27 cellular contexts compared by ENCODE assay signal in the genomic region with DNA sequence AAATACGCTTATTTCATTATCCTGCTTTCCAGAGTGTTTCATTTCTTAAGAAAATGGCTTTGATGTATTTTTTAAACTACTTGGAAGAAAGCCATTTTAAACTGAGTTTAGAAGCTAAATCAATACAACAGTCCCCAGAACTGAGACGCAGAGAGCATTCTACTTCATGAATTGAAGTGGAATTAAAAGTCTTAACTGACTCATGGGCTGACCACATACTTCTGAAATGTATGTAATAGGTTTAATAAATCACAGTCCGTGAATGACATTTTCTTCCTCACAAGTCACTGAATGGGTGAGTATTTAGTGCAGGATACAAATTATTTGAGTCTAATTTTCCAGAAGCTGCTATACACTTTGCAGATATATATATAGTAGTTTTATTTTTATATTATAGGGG. TPM values are rescaled to one million over a fixed set of nuclear protein-coding genes. Genes with fewer than 3 reads are reported as not detected.
DNase-seq lines count a peak whose midpoint lies in the region; ATAC-seq and TF ChIP-seq lines count a peak whose summit lies in the region.
"Had no signal": no experiment of that assay in that cellular context is flagged by ENCODE, and none has a peak within 500 bp of the region (broad histone marks: within the 10 kb centered on the region; RNA-seq: fewer than 3 reads in every experiment).

No MANE protein-coding gene starts in this region.

- no peaks in the 10 kb centered on the region for H3K27me3 Mint-ChIP-seq in MCF 10A (ENCODE audit: insufficient read depth, unreplicated experiment)
- no peaks in the 10 kb centered on the region for H3K27me3 Mint-ChIP-seq in activated CD4-positive, alpha-beta memory T cell treated with anti-CD3 and anti-CD28 coated beads, Interleukin-2, amount 10 ng/mL, durations not matched to agents 7 days and 5 days
- no peaks in the 10 kb centered on the region for H3K27me3 Mint-ChIP-seq in activated T-cell treated with anti-CD3 and anti-CD28 coated beads, Interleukin-2, amount 50 U/mL, for 72 hours (ENCODE audit: low read depth)
- H3K27me3 Mint-ChIP-seq: activated CD8-positive, alpha-beta T cell treated with anti-CD3 and anti-CD28 coated beads for 36 hours; progenitor cell of endocrine pancreas had no signal

- no peak for TF ChIP-seq CTCF in MCF 10A (IDR thresholded peaks at IDR 0.05; ENCODE audit: unreplicated experiment)
- no peak for TF ChIP-seq CTCF in breast epithelium (IDR thresholded peaks at IDR 0.05)
- no peak for TF ChIP-seq CTCF in fibroblast of the aortic adventitia (IDR thresholded peaks at IDR 0.05; ENCODE audit: insufficient read depth, low read length)

- peaks cover 16% of the 10 kb centered on the region for H3K9me3 Mint-ChIP-seq in MCF 10A (ENCODE audit: unreplicated experiment)
- H3K9me3 Mint-ChIP-seq in activated CD4-positive, alpha-beta memory T cell treated with anti-CD3 and anti-CD28 coated beads, Interleukin-2, amount 10 ng/mL, durations not matched to agents 7 days and 5 days = no peaks in the 10 kb centered on the region
- H3K9me3 Mint-ChIP-seq in activated T-cell treated with anti-CD3 and anti-CD28 coated beads, Interleukin-2, amount 50 U/mL, for 72 hours = peaks cover 5 to 10% of the 10 kb centered on the region in 2 donors
- H3K9me3 Mint-ChIP-seq: activated CD8-positive, alpha-beta T cell treated with anti-CD3 and anti-CD28 coated beads for 36 hours; nephron progenitor cell had no signal

- no peak overlapping the region for H3K4me3 Mint-ChIP-seq in MCF 10A (ENCODE audit: unreplicated experiment)
- H3K4me3 Mint-ChIP-seq in activated CD4-positive, alpha-beta memory T cell treated with anti-CD3 and anti-CD28 coated beads, Interleukin-2, amount 10 ng/mL, durations not matched to agents 7 days and 5 days = no peak overlapping the region
- no peak overlapping the region for H3K4me3 Mint-ChIP-seq in activated T-cell treated with anti-CD3 and anti-CD28 coated beads, Interleukin-2, amount 50 U/mL, for 72 hours
- H3K4me3 Mint-ChIP-seq: activated CD8-positive, alpha-beta T cell treated with anti-CD3 and anti-CD28 coated beads for 36 hours; activated T-cell treated with anti-CD3 and anti-CD28 coated beads, Interleukin-2, amount 50 U/mL, for 4 hours; nephron progenitor cell; WTC11 had no signal

- H3K36me3 Mint-ChIP-seq in MCF 10A (ENCODE audit: insufficient read depth, unreplicated experiment) = no peaks in the 10 kb centered on the region
- no peaks in the 10 kb centered on the region for H3K36me3 Mint-ChIP-seq in activated CD4-positive, alpha-beta memory T cell treated with anti-CD3 and anti-CD28 coated beads, Interleukin-2, amount 10 ng/mL, durations not matched to agents 7 days and 5 days (ENCODE audit: low read depth)
- H3K36me3 Mint-ChIP-seq in activated T-cell treated with anti-CD3 and anti-CD28 coated beads, Interleukin-2, amount 50 U/mL, for 72 hours (ENCODE audit: insufficient read depth in 2 of 2) = no peaks in the 10 kb centered on the region
- H3K36me3 Mint-ChIP-seq: activated naive CD4-positive, alpha-beta T cell treated with anti-CD3 and anti-CD28 coated beads, Interleukin-2, amount 50 U/mL, for 72 hours; WTC11 had no signal

- peak overlapping the region; percentile 17 for H3K27ac Mint-ChIP-seq in MCF 10A (ENCODE audit: low read depth, unreplicated experiment)
- H3K27ac Mint-ChIP-seq in activated CD4-positive, alpha-beta memory T cell treated with anti-CD3 and anti-CD28 coated beads, Interleukin-2, amount 10 ng/mL, durations not matched to agents 7 days and 5 days = no peak overlapping the region
- no peak overlapping the region for H3K27ac Mint-ChIP-seq in activated T-cell treated with anti-CD3 and anti-CD28 coated beads, Interleukin-2, amount 50 U/mL, for 72 hours
- H3K27ac Mint-ChIP-seq: activated CD8-positive, alpha-beta T cell treated with anti-CD3 and anti-CD28 coated beads for 36 hours; activated naive CD4-positive, alpha-beta T cell treated with anti-CD3 and anti-CD28 coated beads, Interleukin-2, amount 50 U/mL, for 72 hours; nephron progenitor cell; progenitor cell of endocrine pancreas; WTC11 had no signal

- BruUV-seq in MCF 10A (replicated peaks; lab: Mats Ljungman, UMichigan) = TSS peak; percentile 30

- no peaks in the 10 kb centered on the region for H3K36me3 ChIP-seq in breast epithelium
- H3K36me3 ChIP-seq: cardiac muscle cell, spleen had no signal

- TF ChIP-seq POLR2A in breast epithelium (IDR thresholded peaks at IDR 0.05) = no peak

- H3K4me1 ChIP-seq in breast epithelium = no peaks in the 10 kb centered on the region
- H3K4me1 ChIP-seq: spleen had no signal

- no peaks in the 10 kb centered on the region for H3K27me3 ChIP-seq in breast epithelium
- H3K27me3 ChIP-seq: cardiac muscle cell, dorsolateral prefrontal cortex, spleen had no signal

- peaks cover 5% of the 10 kb centered on the region for H3K4me1 Mint-ChIP-seq in MCF 10A (ENCODE audit: insufficient read depth, unreplicated experiment)
- peaks cover 11% of the 10 kb centered on the region for H3K4me1 Mint-ChIP-seq in activated CD4-positive, alpha-beta memory T cell treated with anti-CD3 and anti-CD28 coated beads, Interleukin-2, amount 10 ng/mL, durations not matched to agents 7 days and 5 days
- peaks cover 19% of the 10 kb centered on the region for H3K4me1 Mint-ChIP-seq in activated T-cell treated with anti-CD3 and anti-CD28 coated beads, Interleukin-2, amount 50 U/mL, for 72 hours (ENCODE audit: low read depth)
- H3K4me1 Mint-ChIP-seq: nephron progenitor cell, WTC11 had no signal

- CTCF ChIA-PET in MCF 10A (lab: Yijun Ruan, JAX) = no interaction called here
- CTCF ChIA-PET in activated CD4-positive, alpha-beta memory T cell treated with anti-CD3 and anti-CD28 coated beads, Interleukin-2, amount 10 ng/mL, durations not matched to agents 7 days and 5 days (lab: Charles Lee) = no interaction called here

- H3K9me3 ChIP-seq in breast epithelium = no peaks in the 10 kb centered on the region
- H3K9me3 ChIP-seq: spleen had no signal

- H3K27ac ChIP-seq in breast epithelium = no peak overlapping the region
- H3K27ac ChIP-seq: 22Rv1, C4-2B, cardiac muscle cell, dorsolateral prefrontal cortex, spleen had no signal

- intact Hi-C loops in MCF 10A (cut with micrococcal nuclease) (no loop called here), breast epithelium (cut with DNase I; ENCODE audit: low total_unique reads) (no loop called here)

- DNase-seq in MCF 10A (ENCODE audit: unreplicated experiment) (peak; percentile 19), breast epithelium (ENCODE audit: low spot score in 2 of 2) (no peak), amniotic epithelial cell (ENCODE audit: low read depth) (peak; percentile 65), fibroblast of the aortic adventitia (ENCODE audit: low read depth) (peak; percentile 28), NCI-H2171 (lab: John Stamatoyannopoulos, UW) (no peak)
- DNase-seq in activated CD4-positive, alpha-beta memory T cell treated with anti-CD3 and anti-CD28 coated beads, Interleukin-2, amount 10 ng/mL, durations not matched to agents 7 days and 5 days = no peak
- no peak for DNase-seq in activated T-cell treated with anti-CD3 and anti-CD28 coated beads, Interleukin-2, amount 50 U/mL, for 72 hours
- DNase-seq: activated CD8-positive, alpha-beta T cell treated with anti-CD3 and anti-CD28 coated beads for 36 hours; activated T-cell treated with anti-CD3 and anti-CD28 coated beads, Interleukin-2, amount 50 U/mL, for 4 hours; DMS153; dorsolateral prefrontal cortex; GOT3; kidney glomerular epithelial cell; mesendoderm; NCI-H1048; NCI-H69; nephron progenitor cell; spleen; T-helper 2 cell had no signal

- ATAC-seq in activated T-cell treated with anti-CD3 and anti-CD28 coated beads, Interleukin-2, amount 50 U/mL, for 72 hours (replicated peaks in 1 of 2) = no peak
- no peak for ATAC-seq in HG02870 (IDR thresholded peaks at IDR 0.05; ENCODE audit: unreplicated experiment)
- ATAC-seq: activated CD8-positive, alpha-beta T cell treated with anti-CD3 and anti-CD28 coated beads for 36 hours; activated naive CD4-positive, alpha-beta T cell treated with anti-CD3 and anti-CD28 coated beads, Interleukin-2, amount 50 U/mL, for 72 hours; activated T-cell treated with anti-CD3 and anti-CD28 coated beads, Interleukin-2, amount 50 U/mL, for 4 hours; K562; WTC11 had no signal

- H3K4me3 ChIP-seq in breast epithelium = no peak overlapping the region
- no peak overlapping the region for H3K4me3 ChIP-seq in fibroblast of the aortic adventitia (ENCODE audit: low read depth, low read length)
- H3K4me3 ChIP-seq: cardiac muscle cell, dorsolateral prefrontal cortex, K562, spleen had no signal

- POLR2A ChIA-PET in MCF 10A (lab: Yijun Ruan, JAX) = interaction anchor here (0.6 kb wide), 1 partner anchor 767 kb away, joined by 5 read pairs; no protein-coding TSS in a partner anchor
- POLR2A ChIA-PET in activated CD4-positive, alpha-beta memory T cell treated with anti-CD3 and anti-CD28 coated beads, Interleukin-2, amount 10 ng/mL, durations not matched to agents 7 days and 5 days (lab: Charles Lee) = no interaction called here

RNA-seq across cellular contexts. Expression of a gene that starts 55.6 kb away (rescaled TPM):
- total RNA-seq in MCF 10A (2022) = not detected in 2 replicates
- 10 to 100 TPM; 12.0 to 27.5 (median 23.9) TPM for total RNA-seq in breast epithelium
- 0.90 and 0.99 TPM in 2 replicates for total RNA-seq in fibroblast of the aortic adventitia (ENCODE audit: low replicate concordance)
- total RNA-seq in activated CD4-positive, alpha-beta memory T cell treated with anti-CD3 and anti-CD28 coated beads, Interleukin-2, amount 10 ng/mL, durations not matched to agents 7 days and 5 days = not detected
- not detected for total RNA-seq in activated T-cell treated with anti-CD3 and anti-CD28 coated beads, Interleukin-2, amount 50 U/mL, for 72 hours
- total RNA-seq: activated CD8-positive, alpha-beta T cell treated with anti-CD3 and anti-CD28 coated beads for 36 hours; activated naive CD4-positive, alpha-beta T cell treated with anti-CD3 and anti-CD28 coated beads, Interleukin-2, amount 50 U/mL, for 72 hours; activated T-cell treated with anti-CD3 and anti-CD28 coated beads, Interleukin-2, amount 50 U/mL, for 4 hours; K562; progenitor cell of endocrine pancreas; WTC11 had no signal

Comparison
In these comparisons a context has a peak if more than half of its experiments do, and no peak if none do; other contexts are left out.
1. DNase-seq: peak in MCF 10A (single experiment), amniotic epithelial cell (single experiment) and fibroblast of the aortic adventitia (single experiment); none in breast epithelium (0 of 2), activated CD4-positive, alpha-beta memory T cell treated with anti-CD3 and anti-CD28 coated beads, Interleukin-2, amount 10 ng/mL, durations not matched to agents 7 days and 5 days (single experiment), NCI-H2171 (single experiment) and activated T-cell treated with anti-CD3 and anti-CD28 coated beads, Interleukin-2, amount 50 U/mL, for 72 hours (0 of 2).